ENCODE assay signal across 9 cellular contexts in genomic region chrX:119073200-119073905, GRCh38. TPM values are rescaled to one million over a fixed set of nuclear protein-coding genes. Genes with fewer than 3 reads are reported as not detected.
"Had no signal": no experiment of that assay in that cellular context is flagged by ENCODE, and none has a peak within 500 bp of the region (broad histone marks: within the 10 kb centered on the region; RNA-seq: fewer than 3 reads in every experiment).

No MANE protein-coding gene starts in this region.

- DNase-seq: GM23248, GOT3, H7, IMR-90, KG1 had no signal

- ATAC-seq: HCT116 had no signal

RNA-seq across cellular contexts. Expression of gene CT47C1, which starts 0.6 kb away (rescaled TPM):
- total RNA-seq: GM23248, H4, H7, HT-29, IMR-90, K562 had no signal

RNA-seq across cellular contexts. Expression of gene KIAA1210, which starts 54.3 kb away (rescaled TPM):
- total RNA-seq: GM23248, H7, HT-29, IMR-90, K562 had no signal
